Comparison of ENCODE assay signal across 1 cellular context in genomic region chr16:85607331-85607765, GRCh38.
TF ChIP-seq lines count a peak whose summit lies in the region.

No MANE protein-coding gene starts in this region.

TF ChIP-seq in WTC11, 78 proteins besides CTCF, POLR2A, EP300 and RAD21 (continued from another document):
- TF ChIP-seq CDX4 (CRISPR knock-in tag; IDR thresholded peaks at IDR 0.05; ENCODE audit: borderline replicate concordance) (no peak), SP1 (CRISPR knock-in tag; conservative IDR thresholded peaks at IDR 0.05) (peak; percentile 51; the same call in 1 of the 2 replicates), ZBTB43 (CRISPR knock-in tag; IDR thresholded peaks at IDR 0.05) (no peak), ETV6 (CRISPR knock-in tag; IDR thresholded peaks at IDR 0.05) (no peak), KAT7 (CRISPR knock-in tag; IDR thresholded peaks at IDR 0.05; ENCODE audit: borderline replicate concordance) (0 out of 2 replicates have a peak, but pooled peaks have one; percentile 55), HMGXB4 (CRISPR knock-in tag; IDR thresholded peaks at IDR 0.05) (no peak), ZNF423 (CRISPR knock-in tag; IDR thresholded peaks at IDR 0.05) (peak; percentile 6; the same call in 1 of the 2 replicates), MAX (CRISPR knock-in tag; IDR thresholded peaks at IDR 0.05) (0 out of 2 replicates have a peak, but pooled peaks have one; percentile 23), FOXK1 (CRISPR knock-in tag; IDR thresholded peaks at IDR 0.05) (peak; percentile 65), NR3C1 (CRISPR knock-in tag; conservative IDR thresholded peaks at IDR 0.05; ENCODE audit: low read depth) (no peak), USF2 (CRISPR knock-in tag; IDR thresholded peaks at IDR 0.05) (no peak), AR (CRISPR knock-in tag; IDR thresholded peaks at IDR 0.05) (no peak), ZNF396 (CRISPR knock-in tag; IDR thresholded peaks at IDR 0.05; ENCODE audit: borderline replicate concordance) (no peak), FOXP1 (CRISPR knock-in tag; IDR thresholded peaks at IDR 0.05; ENCODE audit: borderline replicate concordance) (no peak)
